33 cellular contexts compared by ENCODE assay signal in the genomic region with DNA sequence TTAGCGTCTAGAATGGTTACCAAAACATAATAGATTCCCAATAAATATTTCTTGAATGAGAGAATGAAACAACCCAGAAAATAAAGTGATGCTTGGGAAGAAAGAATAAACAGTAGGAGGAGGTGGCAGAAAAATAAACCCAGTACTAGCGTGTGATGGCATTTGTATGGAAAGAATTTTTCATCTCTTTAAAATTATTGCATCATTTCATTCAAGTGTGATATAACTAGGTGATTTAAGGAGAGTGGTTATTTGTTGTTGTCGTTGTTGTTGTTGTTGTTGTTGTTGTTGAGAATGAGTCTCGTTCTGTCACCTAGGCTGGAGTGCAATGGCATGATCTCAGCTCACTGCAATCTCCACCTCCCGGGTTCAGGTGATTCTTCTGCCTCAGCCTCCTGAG.
"Had no signal": no experiment of that assay in that cellular context is flagged by ENCODE, and none has a peak within 500 bp of the region (broad histone marks: within the 10 kb centered on the region; RNA-seq: fewer than 3 reads in every experiment).

No MANE protein-coding gene starts in this region.

- H3K4me3 ChIP-seq: adrenal gland, ascending aorta, body of pancreas, breast epithelium, cardiac muscle cell had no signal

- DNase-seq: activated effector memory CD4-positive, alpha-beta T cell treated with anti-CD3 and anti-CD28 coated beads, Interleukin-2, amount 50 U/mL, for 16 hours; activated effector memory CD4-positive, alpha-beta T cell treated with Interleukin-2 at 50 U/mL for 16 hours; activated gamma-delta T cell; activated gamma-delta T cell treated with Interleukin-2 at 50 U/mL for 16 hours; activated naive CD4-positive, alpha-beta T cell; activated naive CD4-positive, alpha-beta T cell treated with anti-CD3 and anti-CD28 coated beads for 36 hours; activated naive CD4-positive, alpha-beta T cell treated with anti-CD3 and anti-CD28 coated beads, Interleukin-2, amount 10 ng/mL, durations not matched to agents 7 days and 5 days; activated naive CD4-positive, alpha-beta T cell treated with anti-CD3 and anti-CD28 coated beads, Interleukin-2, amount 50 U/mL, for 16 hours; activated naive CD4-positive, alpha-beta T cell treated with Interleukin-2 at 50 U/mL for 16 hours; activated naive CD8-positive, alpha-beta T cell treated with anti-CD3 and anti-CD28 coated beads for 36 hours; activated naive CD8-positive, alpha-beta T cell treated with anti-CD3 and anti-CD28 coated beads, Interleukin-2, amount 10 ng/mL, durations not matched to agents 7 days and 5 days; activated naive CD8-positive, alpha-beta T cell treated with anti-CD3 and anti-CD28 coated beads, Interleukin-2, amount 50 U/mL, for 24 hours; activated T-cell treated with anti-CD3 and anti-CD28 coated beads, Interleukin-2, amount 50 U/mL, for 24 hours; activated T-cell treated with anti-CD3 and anti-CD28 coated beads, Interleukin-2, amount 50 U/mL, for 4 hours; activated T-cell treated with anti-CD3 and anti-CD28 coated beads, Interleukin-2, amount 50 U/mL, for 48 hours; activated T-cell treated with anti-CD3 and anti-CD28 coated beads, Interleukin-2, amount 50 U/mL, for 72 hours; adrenal gland; amniotic stem cell; amygdala; anterior cingulate cortex; aorta; body of pancreas; brain microvascular endothelial cell; caudate nucleus; central memory CD4-positive, alpha-beta T cell; cerebellar nuclear complex had no signal

- ATAC-seq: activated naive CD4-positive, alpha-beta T cell treated with anti-CD3 and anti-CD28 coated beads, Interleukin-2, amount 50 U/mL, for 72 hours; activated naive CD8-positive, alpha-beta T cell treated with anti-CD3 and anti-CD28 coated beads, Interleukin-2, amount 50 U/mL, for 24 hours; activated T-cell treated with anti-CD3 and anti-CD28 coated beads, Interleukin-2, amount 50 U/mL, for 4 hours; activated T-cell treated with anti-CD3 and anti-CD28 coated beads, Interleukin-2, amount 50 U/mL, for 72 hours; activated T-helper 17 cell treated with anti-CD3 and anti-CD28 coated beads, Interleukin-2, amount 50 U/mL, for 72 hours; body of pancreas had no signal

- H3K4me1 ChIP-seq: adrenal gland, ascending aorta, body of pancreas, breast epithelium had no signal

- FAIRE-seq: astrocyte, bronchial epithelial cell had no signal

- H3K9me3 ChIP-seq: body of pancreas had no signal

- H3K36me3 ChIP-seq: adrenal gland, ascending aorta, brain microvascular endothelial cell, breast epithelium, cardiac muscle cell had no signal

- H3K27me3 ChIP-seq: adrenal gland, ascending aorta, body of pancreas, brain microvascular endothelial cell, breast epithelium, cardiac muscle cell had no signal

- H3K27ac ChIP-seq: adrenal gland, ascending aorta, body of pancreas, brain microvascular endothelial cell, breast epithelium, cardiac muscle cell had no signal
